In genomic region chr19:1507763-1508506, GRCh38 we compare ENCODE assay signal across 8 cellular contexts. TPM values are rescaled to one million over a fixed set of nuclear protein-coding genes. Genes with fewer than 3 reads are reported as not detected.
DNase-seq lines count a peak whose midpoint lies in the region; ATAC-seq and TF ChIP-seq lines count a peak whose summit lies in the region.

No MANE protein-coding gene starts in this region.

- no peaks in the 10 kb centered on the region for H3K9me3 ChIP-seq in MG63

- peaks cover 4% of the 10 kb centered on the region; the same call in 1 of the 2 replicates for H3K27me3 ChIP-seq in MG63

- H3K27me3 Mint-ChIP-seq in nephron (ENCODE audit: low read depth), result peaks cover 44% of the 10 kb centered on the region
- peaks cover 97% of the 10 kb centered on the region for H3K27me3 Mint-ChIP-seq in stimulated activated memory B cell treated with anti-CD40 and anti-IgM and Interleukin-4, amounts not matched to agents 10 μg/mL and 1 μg/mL and 100 μg/mL, for 72 hours

- no peaks in the 10 kb centered on the region for H3K9me3 Mint-ChIP-seq in nephron
- peaks cover 6% of the 10 kb centered on the region for H3K9me3 Mint-ChIP-seq in stimulated activated memory B cell treated with anti-CD40 and anti-IgM and Interleukin-4, amounts not matched to agents 10 μg/mL and 1 μg/mL and 100 μg/mL, for 72 hours

- no peaks in the 10 kb centered on the region for H3K36me3 ChIP-seq in MG63

- in situ Hi-C loops in SK-MEL-5 (cut with HindIII; ENCODE audit: low pct_unique_long_range_greater_than_20kb, low sequenced_read_pairs), result no loop called here

- ATAC-seq in stimulated activated memory B cell treated with anti-CD40 and anti-IgM and Interleukin-4, amounts not matched to agents 10 μg/mL and 1 μg/mL and 100 μg/mL, for 72 hours, result peak; percentile 82
- ATAC-seq in GM21515 (IDR thresholded peaks at IDR 0.05; ENCODE audit: unreplicated experiment), result no peak

- H3K4me3 Mint-ChIP-seq in nephron, result peak overlapping the region; percentile 86 to 91 (median 87)
- peak overlapping the region; percentile 87 for H3K4me3 Mint-ChIP-seq in stimulated activated memory B cell treated with anti-CD40 and anti-IgM and Interleukin-4, amounts not matched to agents 10 μg/mL and 1 μg/mL and 100 μg/mL, for 72 hours

- H3K4me1 Mint-ChIP-seq in nephron, result peaks cover 31% of the 10 kb centered on the region
- H3K4me1 Mint-ChIP-seq in stimulated activated memory B cell treated with anti-CD40 and anti-IgM and Interleukin-4, amounts not matched to agents 10 μg/mL and 1 μg/mL and 100 μg/mL, for 72 hours, result peaks cover 12% of the 10 kb centered on the region

- peak overlapping the region; percentile 42 for H3K4me3 ChIP-seq in MG63
- H3K4me3 ChIP-seq in fibroblast of villous mesenchyme (ENCODE audit: low read depth, low read length), result peak overlapping the region; percentile 59

- H3K27ac Mint-ChIP-seq in nephron, result peak overlapping the region; percentile 91 to 97 (median 94)
- H3K27ac Mint-ChIP-seq in stimulated activated memory B cell treated with anti-CD40 and anti-IgM and Interleukin-4, amounts not matched to agents 10 μg/mL and 1 μg/mL and 100 μg/mL, for 72 hours, result peak overlapping the region; percentile 94

- peak; percentile 94 for DNase-seq in ELR (ENCODE audit: low read depth)
- peak; percentile 79 for DNase-seq in MG63
- peak; percentile 96 for DNase-seq in SK-MEL-5 (ENCODE audit: low read depth, low spot score)
- peak; percentile 84 for DNase-seq in activated gamma-delta T cell treated with anti-CD3 and anti-CD28 coated beads, Interleukin-2, amount 50 U/mL, for 16 hours (ENCODE audit: low read depth)
- DNase-seq in fibroblast of villous mesenchyme (ENCODE audit: low read depth), result peak; percentile 98

- H3K36me3 Mint-ChIP-seq in nephron (ENCODE audit: low read depth), result no peaks in the 10 kb centered on the region
- peaks cover 5% of the 10 kb centered on the region for H3K36me3 Mint-ChIP-seq in stimulated activated memory B cell treated with anti-CD40 and anti-IgM and Interleukin-4, amounts not matched to agents 10 μg/mL and 1 μg/mL and 100 μg/mL, for 72 hours

- TF ChIP-seq CTCF in fibroblast of villous mesenchyme (IDR thresholded peaks at IDR 0.05; ENCODE audit: insufficient read depth, low read depth, low read length) (no peak), nephron (IDR thresholded peaks at IDR 0.05; ENCODE audit: unreplicated experiment in 3 of 3) (no peak)

RNA-seq across cellular contexts. Expression of gene ADAMTSL5, which starts 4.9 kb away (rescaled TPM):
- 1.1 TPM in 1 of 2 replicates, not detected in the other for total RNA-seq in MG63 (2014; rRNA removed; shearing (Covaris generic); ENCODE audit: low replicate concordance)
- total RNA-seq in SK-MEL-5 (2014; rRNA removed; shearing (Covaris generic)), result 2.8 and 4.4 TPM in 2 replicates
- polyA plus RNA-seq in SK-MEL-5 (2015; cell fraction: cytosol; rRNA removed), result 18.8 and 26.4 TPM in 2 replicates
- 28.0 and 49.4 TPM in 2 replicates for polyA plus RNA-seq in SK-MEL-5 (2015; cell fraction: nucleus; rRNA removed)
- 6.4 and 6.9 TPM in 2 replicates for total RNA-seq in fibroblast of villous mesenchyme

RNA-seq across cellular contexts. Expression of gene PLK5, which starts 15.9 kb away (rescaled TPM):
- not detected in 2 replicates for total RNA-seq in MG63 (2014; rRNA removed; shearing (Covaris generic); ENCODE audit: low replicate concordance)
- total RNA-seq in SK-MEL-5 (2014; rRNA removed; shearing (Covaris generic)), result not detected in 2 replicates
- not detected in 2 replicates for polyA plus RNA-seq in SK-MEL-5 (2015; cell fraction: cytosol; rRNA removed)
- polyA plus RNA-seq in SK-MEL-5 (2015; cell fraction: nucleus; rRNA removed), result 0.64 and 2.5 TPM in 2 replicates
- under 0.01 TPM in 1 of 2 replicates, not detected in the other for total RNA-seq in fibroblast of villous mesenchyme

RNA-seq across cellular contexts. Expression of gene REEP6, which starts 17.0 kb away (rescaled TPM):
- 0.99 and 1.9 TPM in 2 replicates for total RNA-seq in MG63 (2014; rRNA removed; shearing (Covaris generic); ENCODE audit: low replicate concordance)
- 3.2 and 4.5 TPM in 2 replicates for total RNA-seq in SK-MEL-5 (2014; rRNA removed; shearing (Covaris generic))
- 20.9 and 23.9 TPM in 2 replicates for polyA plus RNA-seq in SK-MEL-5 (2015; cell fraction: cytosol; rRNA removed)
- 3.3 and 6.8 TPM in 2 replicates for polyA plus RNA-seq in SK-MEL-5 (2015; cell fraction: nucleus; rRNA removed)
- total RNA-seq in fibroblast of villous mesenchyme, result 0.43 and 0.97 TPM in 2 replicates

RNA-seq across cellular contexts. Expression of gene PCSK4, which starts 17.8 kb away (rescaled TPM):
- total RNA-seq in MG63 (2014; rRNA removed; shearing (Covaris generic); ENCODE audit: low replicate concordance), result 0.40 and 9.0 TPM in 2 replicates
- total RNA-seq in SK-MEL-5 (2014; rRNA removed; shearing (Covaris generic)), result 1.9 TPM in 2 replicates
- polyA plus RNA-seq in SK-MEL-5 (2015; cell fraction: cytosol; rRNA removed), result 0.42 and 3.1 TPM in 2 replicates
- 12.2 and 19.9 TPM in 2 replicates for polyA plus RNA-seq in SK-MEL-5 (2015; cell fraction: nucleus; rRNA removed)
- 1.3 and 1.9 TPM in 2 replicates for total RNA-seq in fibroblast of villous mesenchyme

RNA-seq across cellular contexts. Expression of gene C19orf25, which starts 28.9 kb away (rescaled TPM):
- 25.6 and 51.6 TPM in 2 replicates for total RNA-seq in MG63 (2014; rRNA removed; shearing (Covaris generic); ENCODE audit: low replicate concordance)
- total RNA-seq in SK-MEL-5 (2014; rRNA removed; shearing (Covaris generic)), result 18.6 and 20.0 TPM in 2 replicates
- 65.0 and 66.1 TPM in 2 replicates for polyA plus RNA-seq in SK-MEL-5 (2015; cell fraction: cytosol; rRNA removed)
- polyA plus RNA-seq in SK-MEL-5 (2015; cell fraction: nucleus; rRNA removed), result 46.3 and 48.3 TPM in 2 replicates
- 29.6 and 32.8 TPM in 2 replicates for total RNA-seq in fibroblast of villous mesenchyme
